9 cellular contexts compared by ENCODE assay signal in genomic region chr9:6667633-6668280, GRCh38. TPM values are rescaled to one million over a fixed set of nuclear protein-coding genes. Genes with fewer than 3 reads are reported as not detected.
A peak's percentile ranks its signal among the peaks of the same experiment; 100 is the strongest.
DNase-seq lines count a peak whose midpoint lies in the region; ATAC-seq and TF ChIP-seq lines count a peak whose summit lies in the region.
"Had no signal": no experiment of that assay in that cellular context is flagged by ENCODE, and none has a peak within 500 bp of the region (broad histone marks: within the 10 kb centered on the region; RNA-seq: fewer than 3 reads in every experiment).

No MANE protein-coding gene starts in this region.

- no peak for TF ChIP-seq POLR2A in sigmoid colon (IDR thresholded peaks at IDR 0.05)

- H3K4me3 Mint-ChIP-seq in activated CD4-positive, alpha-beta T cell treated with anti-CD3 and anti-CD28 coated beads, Interleukin-2, amount 10 ng/mL, durations not matched to agents 24 days and 14 days: no peak overlapping the region
- H3K4me3 Mint-ChIP-seq: stimulated activated naive CD8-positive, alpha-beta T cell treated with anti-CD3 and anti-CD28 coated beads, Interleukin-15, Interleukin-2, amounts not matched to agents 100 ng/mL and 50 ng/mL, for 24 hours had no signal

- no peak for ATAC-seq in HG02678 (IDR thresholded peaks at IDR 0.05; ENCODE audit: unreplicated experiment)
- ATAC-seq in aorta (ENCODE audit: low FRiP score): no peak

- TF ChIP-seq EP300 in sigmoid colon (IDR thresholded peaks at IDR 0.05): no peak

- POLR2A ChIA-PET in PC-9 (lab: Charles Lee; ENCODE audit: unreplicated experiment): no interaction called here

- CTCF ChIA-PET in PC-9 (lab: Charles Lee): interaction anchor here (0.5 to 0.7 kb wide), 3 partner anchors 8 to 833 kb away, joined by 3 to 10 read pairs (median 4); no protein-coding TSS in a partner anchor

- WGBS in sigmoid colon, 2 donors: 59 to 65% methylated on average over 5 of the region's 5 CpGs
- WGBS in aorta, 2 donors: 48 to 50% methylated on average over 5 of the region's 5 CpGs

- no TSS peak for BruUV-seq in PC-9 (replicated peaks; lab: Mats Ljungman, UMichigan)

- H3K9me3 ChIP-seq in PC-9 (ENCODE audit: insufficient read depth, low read depth): no peaks in the 10 kb centered on the region
- H3K9me3 ChIP-seq in sigmoid colon: no peaks in the 10 kb centered on the region
- H3K9me3 ChIP-seq in aorta (ENCODE audit: control insufficient read depth, low read length): no peaks in the 10 kb centered on the region

- H3K4me1 ChIP-seq in PC-9 (replicated peaks; ENCODE audit: insufficient read depth) (peaks cover 15% of the 10 kb centered on the region), sigmoid colon (no peaks in the 10 kb centered on the region), aorta (ENCODE audit: control insufficient read depth in 1 of 2, insufficient read depth in 2 of 2, low read length in 2 of 2) (no peaks in the 10 kb centered on the region)

- no peak overlapping the region for H3K4me2 ChIP-seq in PC-9

- H3K36me3 Mint-ChIP-seq in activated CD4-positive, alpha-beta T cell treated with anti-CD3 and anti-CD28 coated beads, Interleukin-2, amount 10 ng/mL, durations not matched to agents 24 days and 14 days (ENCODE audit: low read depth): no peaks in the 10 kb centered on the region

- no peaks in the 10 kb centered on the region for H3K9me2 ChIP-seq in PC-9 (ENCODE audit: insufficient read depth)

- H3K27ac ChIP-seq in PC-9 (no peak overlapping the region), sigmoid colon (no peak overlapping the region), aorta (ENCODE audit: low read depth in 1 of 2, low read length in 2 of 2) (no peak overlapping the region)

- H3K36me3 ChIP-seq in PC-9 (ENCODE audit: low read depth): no peaks in the 10 kb centered on the region
- H3K36me3 ChIP-seq in sigmoid colon: no peaks in the 10 kb centered on the region
- H3K36me3 ChIP-seq in aorta (ENCODE audit: control insufficient read depth in 1 of 2, insufficient read depth in 2 of 2, low read length in 1 of 2): no peaks in the 10 kb centered on the region

- no peak overlapping the region for H3K27ac Mint-ChIP-seq in activated CD4-positive, alpha-beta T cell treated with anti-CD3 and anti-CD28 coated beads, Interleukin-2, amount 10 ng/mL, durations not matched to agents 24 days and 14 days
- H3K27ac Mint-ChIP-seq: stimulated activated naive CD8-positive, alpha-beta T cell treated with anti-CD3 and anti-CD28 coated beads, Interleukin-15, Interleukin-2, amounts not matched to agents 100 ng/mL and 50 ng/mL, for 24 hours had no signal

- no peaks in the 10 kb centered on the region for H3K9me3 Mint-ChIP-seq in activated CD4-positive, alpha-beta T cell treated with anti-CD3 and anti-CD28 coated beads, Interleukin-2, amount 10 ng/mL, durations not matched to agents 24 days and 14 days
- H3K9me3 Mint-ChIP-seq: stimulated activated naive CD8-positive, alpha-beta T cell treated with anti-CD3 and anti-CD28 coated beads, Interleukin-15, Interleukin-2, amounts not matched to agents 100 ng/mL and 50 ng/mL, for 24 hours had no signal

- H4K20me1 ChIP-seq in PC-9 (ENCODE audit: insufficient read depth): no peaks in the 10 kb centered on the region

- peaks cover 2% of the 10 kb centered on the region for H3K27me3 Mint-ChIP-seq in activated CD4-positive, alpha-beta T cell treated with anti-CD3 and anti-CD28 coated beads, Interleukin-2, amount 10 ng/mL, durations not matched to agents 24 days and 14 days
- H3K27me3 Mint-ChIP-seq: stimulated activated naive CD8-positive, alpha-beta T cell treated with anti-CD3 and anti-CD28 coated beads, Interleukin-15, Interleukin-2, amounts not matched to agents 100 ng/mL and 50 ng/mL, for 24 hours had no signal

- no peaks in the 10 kb centered on the region for H3K79me2 ChIP-seq in PC-9 (ENCODE audit: low read depth)

- H3K4me1 Mint-ChIP-seq in activated CD4-positive, alpha-beta T cell treated with anti-CD3 and anti-CD28 coated beads, Interleukin-2, amount 10 ng/mL, durations not matched to agents 24 days and 14 days: no peaks in the 10 kb centered on the region

- no peak overlapping the region for H2AFZ ChIP-seq in PC-9

- DNase-seq in AG20443 (ENCODE audit: low spot score): peak; percentile 52
- peak; percentile 44 for DNase-seq in GM20000 (ENCODE audit: low spot score)
- DNase-seq in PC-9: no peak
- DNase-seq in fibroblast of mammary gland (ENCODE audit: low read depth): peak; percentile 45
- DNase-seq in sigmoid colon: no peak
- no peak for DNase-seq in aorta
- no peak for DNase-seq in activated CD4-positive, alpha-beta T cell treated with anti-CD3 and anti-CD28 coated beads, Interleukin-2, amount 10 ng/mL, durations not matched to agents 24 days and 14 days

- no peaks in the 10 kb centered on the region for H3K27me3 ChIP-seq in PC-9 (ENCODE audit: insufficient read depth, low read depth)
- H3K27me3 ChIP-seq in sigmoid colon: no peaks in the 10 kb centered on the region
- H3K27me3 ChIP-seq in aorta (ENCODE audit: control insufficient read depth in 1 of 2, insufficient read depth in 2 of 2, low read length in 1 of 2): no peaks in the 10 kb centered on the region

- intact Hi-C loops in PC-9 (cut with micrococcal nuclease; ENCODE audit: unreplicated experiment) (loop anchor here (1.0 to 10.0 kb wide), 2 partner anchors 83 to 313 kb away; no protein-coding TSS in a partner anchor), sigmoid colon (cut with DNase I) (loop anchor here (5.0 to 10.0 kb wide), 2 partner anchors 83 to 315 kb away; no protein-coding TSS in a partner anchor), aorta (cut with DNase I) (loop anchor here in 1 of 2 donors (10.0 kb wide), 2 partner anchors 83 to 313 kb away; no protein-coding TSS in a partner anchor)
- intact Hi-C loops in activated CD4-positive, alpha-beta T cell treated with anti-CD3 and anti-CD28 coated beads, Interleukin-2, amount 10 ng/mL, durations not matched to agents 24 days and 14 days (cut with micrococcal nuclease): loop anchor here (1.0 kb wide), 1 partner anchor 82 kb away; no protein-coding TSS in a partner anchor

- no peak for TF ChIP-seq CTCF in GM20000 (IDR thresholded peaks at IDR 0.05; ENCODE audit: extremely low read depth, missing control alignments)
- TF ChIP-seq CTCF in PC-9 (conservative IDR thresholded peaks at IDR 0.05): peak; percentile 69
- peak; percentile 62 for TF ChIP-seq CTCF in fibroblast of mammary gland (conservative IDR thresholded peaks at IDR 0.05; ENCODE audit: control insufficient read depth, insufficient read depth, low read depth, low read length)
- TF ChIP-seq CTCF in sigmoid colon (IDR thresholded peaks at IDR 0.05): peak in 3 of 4 experiments; percentile 12 to 45 (median 16)

- H3K4me3 ChIP-seq in PC-9: no peak overlapping the region
- no peak overlapping the region for H3K4me3 ChIP-seq in fibroblast of mammary gland (ENCODE audit: control insufficient read depth, low read depth, low read length)
- no peak overlapping the region for H3K4me3 ChIP-seq in sigmoid colon
- no peak overlapping the region for H3K4me3 ChIP-seq in aorta (ENCODE audit: low read length in 2 of 2)

- 0 out of 2 replicates have a peak, but pooled peaks cover 4% of the 10 kb centered on the region for H3F3A ChIP-seq in PC-9 (ENCODE audit: insufficient read depth, low read depth)

RNA-seq across cellular contexts. Expression of gene GLDC, which starts 22.2 kb away (rescaled TPM):
- total RNA-seq in PC-9 (2021) (0.53 and 1.5 TPM in 2 replicates), sigmoid colon (1 to 10 TPM in 1 of 4 donors, not detected in 3; 1.2 TPM), aorta (1 to 10 TPM in 1 of 2 donors, under 1 TPM in 1; 0.63 to 1.4 TPM)
- polyA plus RNA-seq in sigmoid colon (1 to 10 TPM in 1 of 3 donors, under 1 TPM in 1, not detected in 1; 0.51 to 1.8 TPM), aorta (under 1 TPM; 0.26 to 0.50 TPM)
- 0.73 and 1.1 TPM in 2 replicates for total RNA-seq in activated CD4-positive, alpha-beta T cell treated with anti-CD3 and anti-CD28 coated beads, Interleukin-2, amount 10 ng/mL, durations not matched to agents 24 days and 14 days

Comparison
In these comparisons a context has a peak if more than half of its experiments do, and no peak if none do; other contexts are left out.
1. DNase-seq: peak in AG20443 (single experiment), GM20000 (single experiment) and fibroblast of mammary gland (single experiment); none in PC-9 (0 of 2), sigmoid colon (single experiment), aorta (0 of 2) and activated CD4-positive, alpha-beta T cell treated with anti-CD3 and anti-CD28 coated beads, Interleukin-2, amount 10 ng/mL, durations not matched to agents 24 days and 14 days (single experiment).